ENCODE assay signal across 25 cellular contexts in the genomic region with DNA sequence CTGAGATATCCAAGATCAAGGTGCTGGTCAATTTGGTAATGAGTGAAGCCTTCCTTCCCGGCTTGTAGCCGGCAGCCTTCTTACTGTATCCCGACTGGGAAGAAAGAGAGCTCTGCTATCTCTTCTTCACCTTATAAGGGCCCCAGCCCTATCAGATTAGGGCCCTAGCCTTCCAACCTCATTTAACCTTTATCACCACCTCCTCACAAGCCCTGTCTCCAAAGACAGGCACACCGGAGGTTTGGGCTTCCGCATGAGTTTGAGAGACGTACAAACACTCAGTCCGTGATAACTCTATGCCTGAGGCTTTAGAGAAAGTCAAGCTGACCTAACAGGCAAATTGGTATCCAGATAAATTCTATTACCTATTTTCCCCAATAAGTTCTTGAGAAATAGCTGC.
"Had no signal": no experiment of that assay in that cellular context is flagged by ENCODE, and none has a peak within 500 bp of the region (broad histone marks: within the 10 kb centered on the region; RNA-seq: fewer than 3 reads in every experiment).

No MANE protein-coding gene starts in this region.

- H3K27me3 ChIP-seq: heart right ventricle, left lung, right lobe of liver, suprapubic skin had no signal

- H3K27ac ChIP-seq: heart right ventricle, left lung, lower lobe of right lung, right lobe of liver, suprapubic skin, tibial artery, WERI-Rb-1 had no signal

- FAIRE-seq: endometrium had no signal

- H3K4me3 ChIP-seq: heart right ventricle, left lung, lower lobe of right lung, mucosa of descending colon, right lobe of liver, suprapubic skin, tibial artery had no signal

- DNase-seq: activated CD4-positive, alpha-beta memory T cell treated with anti-CD3 and anti-CD28 coated beads, Interleukin-2, amount 10 ng/mL, durations not matched to agents 7 days and 5 days; activated CD4-positive, alpha-beta T cell treated with anti-CD3 and anti-CD28 coated beads, Interleukin-2, amount 10 ng/mL, durations not matched to agents 7 days and 5 days; activated CD4-positive, CD25-positive, alpha-beta regulatory T cell treated with anti-CD3 and anti-CD28 coated beads, Interleukin-2, amount 50 U/mL, for 72 hours; activated CD8-positive, alpha-beta memory T cell treated with anti-CD3 and anti-CD28 coated beads, Interleukin-2, amount 50 U/mL, for 48 hours; activated gamma-delta T cell treated with Interleukin-2 at 50 U/mL for 16 hours; activated naive CD4-positive, alpha-beta T cell treated with anti-CD3 and anti-CD28 coated beads, Interleukin-2, amount 50 U/mL, for 16 hours; activated naive CD8-positive, alpha-beta T cell treated with anti-CD3 and anti-CD28 coated beads, Interleukin-2, amount 50 U/mL, for 24 hours; activated T-cell treated with anti-CD3 and anti-CD28 coated beads, Interleukin-2, amount 50 U/mL, for 4 hours; amygdala; caudate nucleus; foreskin melanocyte; heart right ventricle; left lung; lower lobe of right lung; right lobe of liver; stimulated activated CD4-positive, alpha-beta T cell treated with anti-CD3 and anti-CD28 coated beads, Interleukin-4, amount 100 ng/mL, for 24 hours; tibial artery; WERI-Rb-1 had no signal

- H3K36me3 ChIP-seq: heart right ventricle, left lung, lower lobe of right lung, right lobe of liver, suprapubic skin, tibial artery, WERI-Rb-1 had no signal

- H3K9me3 Mint-ChIP-seq: activated CD4-positive, alpha-beta memory T cell treated with anti-CD3 and anti-CD28 coated beads, Interleukin-2, amount 10 ng/mL, durations not matched to agents 7 days and 5 days; activated CD4-positive, alpha-beta T cell treated with anti-CD3 and anti-CD28 coated beads, Interleukin-2, amount 10 ng/mL, durations not matched to agents 7 days and 5 days; activated naive CD8-positive, alpha-beta T cell treated with anti-CD3 and anti-CD28 coated beads, Interleukin-2, amount 50 U/mL, for 24 hours; activated T-cell treated with anti-CD3 and anti-CD28 coated beads, Interleukin-2, amount 50 U/mL, for 4 hours; activated T-helper 17 cell treated with anti-CD3 and anti-CD28 coated beads, Interleukin-2, amount 50 U/mL, for 72 hours; dendritic cell treated with granulocyte-macrophage colony-stimulating factor and Interleukin-4, amounts not matched to agents 40 ng/mL and 50 ng/mL, for 4 days; nephron; stimulated activated effector memory CD8-positive, alpha-beta T cell treated with anti-CD3 and anti-CD28 coated beads, Interleukin-12 subunit alpha, Interleukin-12 subunit beta, amount 100 ng/mL, for 72 hours had no signal

- H3K4me1 Mint-ChIP-seq: activated T-helper 17 cell treated with anti-CD3 and anti-CD28 coated beads, Interleukin-2, amount 50 U/mL, for 72 hours; stimulated activated effector memory CD8-positive, alpha-beta T cell treated with anti-CD3 and anti-CD28 coated beads, Interleukin-12 subunit alpha, Interleukin-12 subunit beta, amount 100 ng/mL, for 72 hours had no signal

- H3K4me3 Mint-ChIP-seq: activated CD4-positive, alpha-beta memory T cell treated with anti-CD3 and anti-CD28 coated beads, Interleukin-2, amount 10 ng/mL, durations not matched to agents 7 days and 5 days; activated CD4-positive, alpha-beta T cell treated with anti-CD3 and anti-CD28 coated beads, Interleukin-2, amount 10 ng/mL, durations not matched to agents 7 days and 5 days; activated naive CD8-positive, alpha-beta T cell treated with anti-CD3 and anti-CD28 coated beads, Interleukin-2, amount 50 U/mL, for 24 hours; activated T-cell treated with anti-CD3 and anti-CD28 coated beads, Interleukin-2, amount 50 U/mL, for 4 hours; activated T-helper 17 cell treated with anti-CD3 and anti-CD28 coated beads, Interleukin-2, amount 50 U/mL, for 72 hours; dendritic cell treated with granulocyte-macrophage colony-stimulating factor and Interleukin-4, amounts not matched to agents 40 ng/mL and 50 ng/mL, for 4 days; nephron; stimulated activated effector memory CD8-positive, alpha-beta T cell treated with anti-CD3 and anti-CD28 coated beads, Interleukin-12 subunit alpha, Interleukin-12 subunit beta, amount 100 ng/mL, for 72 hours had no signal

- H3K27ac Mint-ChIP-seq: activated CD4-positive, alpha-beta memory T cell treated with anti-CD3 and anti-CD28 coated beads, Interleukin-2, amount 10 ng/mL, durations not matched to agents 7 days and 5 days; activated CD4-positive, alpha-beta T cell treated with anti-CD3 and anti-CD28 coated beads, Interleukin-2, amount 10 ng/mL, durations not matched to agents 7 days and 5 days; activated naive CD8-positive, alpha-beta T cell treated with anti-CD3 and anti-CD28 coated beads, Interleukin-2, amount 50 U/mL, for 24 hours; activated T-helper 17 cell treated with anti-CD3 and anti-CD28 coated beads, Interleukin-2, amount 50 U/mL, for 72 hours; dendritic cell treated with granulocyte-macrophage colony-stimulating factor and Interleukin-4, amounts not matched to agents 40 ng/mL and 50 ng/mL, for 4 days; nephron; stimulated activated effector memory CD8-positive, alpha-beta T cell treated with anti-CD3 and anti-CD28 coated beads, Interleukin-12 subunit alpha, Interleukin-12 subunit beta, amount 100 ng/mL, for 72 hours had no signal

- H3K9me3 ChIP-seq: heart right ventricle, left lung, lower lobe of right lung, mucosa of descending colon, right lobe of liver, suprapubic skin, tibial artery had no signal

- ATAC-seq: activated naive CD8-positive, alpha-beta T cell treated with anti-CD3 and anti-CD28 coated beads, Interleukin-2, amount 50 U/mL, for 24 hours; activated T-cell treated with anti-CD3 and anti-CD28 coated beads, Interleukin-2, amount 50 U/mL, for 4 hours; activated T-helper 17 cell treated with anti-CD3 and anti-CD28 coated beads, Interleukin-2, amount 50 U/mL, for 72 hours; heart right ventricle; left lung; lower lobe of right lung; mucosa of descending colon; right lobe of liver; stimulated activated effector memory CD8-positive, alpha-beta T cell treated with anti-CD3 and anti-CD28 coated beads, Interleukin-12 subunit alpha, Interleukin-12 subunit beta, amount 100 ng/mL, for 72 hours had no signal

- H3K4me1 ChIP-seq: tibial artery had no signal
